Comparison of ENCODE assay signal across 21 cellular contexts in the genomic region with DNA sequence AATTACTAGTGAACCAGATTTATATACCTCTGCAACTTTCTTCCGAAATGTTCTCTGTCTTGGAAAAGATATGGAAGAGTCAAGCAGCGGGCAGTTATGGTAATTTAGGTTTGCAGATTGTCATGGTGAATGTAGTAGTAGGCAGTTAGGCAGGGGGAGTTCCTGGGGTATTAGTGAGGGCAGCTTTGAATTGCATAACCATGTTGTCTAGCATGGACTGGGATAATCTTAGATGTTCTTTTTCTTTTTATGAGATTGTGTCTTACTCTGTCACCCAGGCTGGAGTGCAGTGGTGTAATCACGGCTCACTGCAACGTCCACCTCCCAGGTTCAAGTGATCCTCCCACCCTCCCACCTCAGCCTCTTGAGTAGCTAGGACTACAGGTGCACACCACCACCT. TPM values are rescaled to one million over a fixed set of nuclear protein-coding genes. Genes with fewer than 3 reads are reported as not detected.
DNase-seq lines count a peak whose midpoint lies in the region; ATAC-seq and TF ChIP-seq lines count a peak whose summit lies in the region.
"Had no signal": no experiment of that assay in that cellular context is flagged by ENCODE, and none has a peak within 500 bp of the region (broad histone marks: within the 10 kb centered on the region; RNA-seq: fewer than 3 reads in every experiment).

No MANE protein-coding gene starts in this region.

- no peak for ATAC-seq in CD8-positive, alpha-beta T cell
- ATAC-seq: Right ventricle myocardium inferior; sciatic nerve; stimulated activated naive CD8-positive, alpha-beta T cell treated with anti-CD3 and anti-CD28 coated beads, Interleukin-15, amount 100 ng/mL, for 72 hours had no signal

- H3K27me3 ChIP-seq in CD8-positive, alpha-beta T cell (ENCODE audit: insufficient read depth, low read length) = no peaks in the 10 kb centered on the region
- H3K27me3 ChIP-seq in trophoblast cell (ENCODE audit: insufficient read depth, low read length) (no peaks in the 10 kb centered on the region), adrenal gland (no peaks in the 10 kb centered on the region)
- H3K27me3 ChIP-seq: ovary had no signal

- H3K36me3 Mint-ChIP-seq in CD8-positive, alpha-beta T cell = peaks cover 46% of the 10 kb centered on the region
- peaks cover 7% of the 10 kb centered on the region for H3K36me3 Mint-ChIP-seq in IgD-negative memory B cell

- H3K4me2 ChIP-seq in trophoblast cell (ENCODE audit: low read length) = no peak overlapping the region

- POLR2A ChIA-PET in CD8-positive, alpha-beta T cell (lab: Charles Lee) = no interaction called here

- CTCF ChIA-PET in CD8-positive, alpha-beta T cell (lab: Charles Lee) = interaction anchor here (0.6 kb wide), 1 partner anchor 181 kb away, joined by 3 read pairs; no protein-coding TSS in a partner anchor

- H3K9ac ChIP-seq in trophoblast cell (ENCODE audit: low read length) = no peak overlapping the region
- H3K9ac ChIP-seq: GM23248 had no signal

- no peak for DNase-seq in CD8-positive, alpha-beta T cell
- DNase-seq in amniotic epithelial cell (ENCODE audit: low read depth) = peak; percentile 44
- DNase-seq in trophoblast cell = no peak
- no peak for DNase-seq in adrenal gland
- no peak for DNase-seq in DMS 273 (lab: John Stamatoyannopoulos, UW; ENCODE audit: unreplicated experiment)
- DNase-seq in NCI-H345 (lab: John Stamatoyannopoulos, UW) = no peak
- DNase-seq: activated effector memory CD4-positive, alpha-beta T cell treated with anti-CD3 and anti-CD28 coated beads, Interleukin-2, amount 50 U/mL, for 16 hours; effector memory CD4-positive, alpha-beta T cell; GDM1; GM23248; left ventricle myocardium superior; NCI-H1436 treated with DMSO at 0.1 percent for 48 hours; NCI-H2171 treated with DMSO at 0.1 percent for 48 hours; NCI-H69; ovary; stimulated activated CD4-positive, alpha-beta T cell treated with anti-CD3 and anti-CD28 coated beads, Interleukin-1b, Interleukin-23, amount 100 ng/mL, for 48 hours; stimulated activated naive CD8-positive, alpha-beta T cell treated with anti-CD3 and anti-CD28 coated beads, Interleukin-15, amount 100 ng/mL, for 72 hours had no signal

- no peak overlapping the region for H3K4me3 Mint-ChIP-seq in CD8-positive, alpha-beta T cell
- H3K4me3 Mint-ChIP-seq in IgD-negative memory B cell = no peak overlapping the region
- H3K4me3 Mint-ChIP-seq: type B pancreatic cell had no signal

- no peak overlapping the region for H3K4me3 ChIP-seq in CD8-positive, alpha-beta T cell (ENCODE audit: low read depth, low read length)
- H3K4me3 ChIP-seq in trophoblast cell (ENCODE audit: low read depth, low read length) (no peak overlapping the region), adrenal gland (no peak overlapping the region)
- H3K4me3 ChIP-seq: GM23248, ovary had no signal

- no peak overlapping the region for H3K23ac ChIP-seq in trophoblast cell (ENCODE audit: low read length)

- no peaks in the 10 kb centered on the region for H3K27me3 Mint-ChIP-seq in CD8-positive, alpha-beta T cell (ENCODE audit: low read depth)
- no peaks in the 10 kb centered on the region for H3K27me3 Mint-ChIP-seq in IgD-negative memory B cell
- H3K27me3 Mint-ChIP-seq: stimulated activated naive CD8-positive, alpha-beta T cell treated with anti-CD3 and anti-CD28 coated beads, Interleukin-15, amount 100 ng/mL, for 72 hours; type B pancreatic cell had no signal

- peak overlapping the region; percentile 79 for H3K27ac Mint-ChIP-seq in CD8-positive, alpha-beta T cell
- H3K27ac Mint-ChIP-seq in IgD-negative memory B cell = peak overlapping the region in 2 of 3 donors; percentile 60 to 94
- H3K27ac Mint-ChIP-seq: type B pancreatic cell had no signal

- H3K9me3 Mint-ChIP-seq in CD8-positive, alpha-beta T cell = no peaks in the 10 kb centered on the region
- no peaks in the 10 kb centered on the region for H3K9me3 Mint-ChIP-seq in IgD-negative memory B cell
- H3K9me3 Mint-ChIP-seq: stimulated activated naive CD8-positive, alpha-beta T cell treated with anti-CD3 and anti-CD28 coated beads, Interleukin-15, amount 100 ng/mL, for 72 hours; type B pancreatic cell had no signal

- H3K79me2 ChIP-seq in trophoblast cell (ENCODE audit: control insufficient read depth, insufficient read depth, low read length, poor library complexity) = no peaks in the 10 kb centered on the region

- no peak for TF ChIP-seq CTCF in CD8-positive, alpha-beta T cell (IDR thresholded peaks at IDR 0.05)
- TF ChIP-seq CTCF in adrenal gland (IDR thresholded peaks at IDR 0.05) = no peak

- no peak overlapping the region for H4K8ac ChIP-seq in trophoblast cell (ENCODE audit: low read depth, low read length)

- H3K4me1 Mint-ChIP-seq in CD8-positive, alpha-beta T cell (ENCODE audit: low read depth) = peaks cover 58% of the 10 kb centered on the region
- H3K4me1 Mint-ChIP-seq in IgD-negative memory B cell = peaks cover 29 to 36% (median 34%) of the 10 kb centered on the region in 3 donors

- H3K4ac ChIP-seq in trophoblast cell (ENCODE audit: low read depth, low read length) = peak overlapping the region; percentile 73

- no peak overlapping the region for H2BK12ac ChIP-seq in trophoblast cell (ENCODE audit: low read length)

- no peak overlapping the region for H2BK120ac ChIP-seq in trophoblast cell (ENCODE audit: insufficient read depth, low read length, poor library complexity)

- intact Hi-C loops in CD8-positive, alpha-beta T cell (cut with DNase I, micrococcal nuclease) = loop anchor here in 1 of 2 experiments (5.0 kb wide), 1 partner anchor 37 kb away; no protein-coding TSS in a partner anchor
- intact Hi-C loops in adrenal gland (cut with DNase I) = no loop called here

- no peak overlapping the region for H2AFZ ChIP-seq in trophoblast cell (ENCODE audit: insufficient read depth, low read length, poor library complexity)
- H2AFZ ChIP-seq: GM23248 had no signal

- H3K27ac ChIP-seq in CD8-positive, alpha-beta T cell (ENCODE audit: low read depth, low read length) = no peak overlapping the region
- H3K27ac ChIP-seq in trophoblast cell (ENCODE audit: low read depth, low read length) (no peak overlapping the region), adrenal gland (peak overlapping the region in 2 of 5 donors; percentile 62 to 85)
- H3K27ac ChIP-seq: GM23248 had no signal

- no peak overlapping the region for H4K91ac ChIP-seq in trophoblast cell (ENCODE audit: low read depth, low read length)

- H3K36me3 ChIP-seq in CD8-positive, alpha-beta T cell (ENCODE audit: insufficient read depth, low read length) = peaks cover 7% of the 10 kb centered on the region
- H3K36me3 ChIP-seq in trophoblast cell (ENCODE audit: control insufficient read depth in 1 of 2, insufficient read depth in 2 of 2, low read length in 2 of 2) (peaks cover 0 to 6% of the 10 kb centered on the region in 2 experiments), adrenal gland (replicated peaks in 1 of 2) (no peaks in the 10 kb centered on the region)
- H3K36me3 ChIP-seq: ovary had no signal

- H4K12ac ChIP-seq in trophoblast cell (ENCODE audit: low read depth, low read length) = no peak overlapping the region

- no peak overlapping the region for H3K18ac ChIP-seq in trophoblast cell (ENCODE audit: low read length)

- no peaks in the 10 kb centered on the region for H3K9me3 ChIP-seq in CD8-positive, alpha-beta T cell (ENCODE audit: low read length)
- H3K9me3 ChIP-seq in trophoblast cell (ENCODE audit: insufficient read depth, low read depth, low read length) (no peaks in the 10 kb centered on the region), adrenal gland (replicated peaks in 1 of 3) (no peaks in the 10 kb centered on the region)
- H3K9me3 ChIP-seq: ovary had no signal

- H3K79me1 ChIP-seq in trophoblast cell (ENCODE audit: low read length) = no peaks in the 10 kb centered on the region

- no peak overlapping the region for H3K14ac ChIP-seq in trophoblast cell (ENCODE audit: low read length)

- no CpG with 5 or more reads among the region's 4 CpGs for WGBS in trophoblast cell (ENCODE audit: extremely low coverage, insufficient coverage, insufficient read length)
- WGBS in adrenal gland, 4 donors = 86 to 100% (median 91%) methylated on average over 4 of the region's 4 CpGs

- peaks cover 32% of the 10 kb centered on the region for H3K4me1 ChIP-seq in CD8-positive, alpha-beta T cell (ENCODE audit: insufficient read depth, low read length)
- H3K4me1 ChIP-seq in trophoblast cell (ENCODE audit: control insufficient read depth in 1 of 2, insufficient read depth in 2 of 2, low read length in 2 of 2) (peaks cover 0 to 7% of the 10 kb centered on the region in 2 experiments), adrenal gland (replicated peaks in 1 of 2) (peaks cover 25 to 31% of the 10 kb centered on the region in 2 donors)

- no peak overlapping the region for H2BK5ac ChIP-seq in trophoblast cell (ENCODE audit: low read depth, low read length, poor library complexity)

- no peak overlapping the region for H2AK5ac ChIP-seq in trophoblast cell (ENCODE audit: low read length)

- TF ChIP-seq POLR2A in adrenal gland (IDR thresholded peaks at IDR 0.05) = no peak

RNA-seq across cellular contexts. Expression of gene MACF1, which starts 25.0 kb away (rescaled TPM):
- 100 to 1,000 TPM; 184 to 193 TPM for total RNA-seq in CD8-positive, alpha-beta T cell
- 51.2 TPM for polyA plus RNA-seq in IgD-negative memory B cell
- 51.7 and 53.8 TPM in 2 replicates for polyA plus RNA-seq in trophoblast cell (2013)
- total RNA-seq in adrenal gland = 100 to 1,000 TPM; 189 to 334 (median 230) TPM
- 100 to 1,000 TPM in 2 of 3 donors, 10 to 100 TPM in 1; 85.1 to 108 (median 108) TPM for polyA plus RNA-seq in adrenal gland
